15 cellular contexts compared by ENCODE assay signal in genomic region chr4:143076723-143077122, GRCh38.
DNase-seq lines count a peak whose midpoint lies in the region; ATAC-seq, FAIRE-seq and TF ChIP-seq lines count a peak whose summit lies in the region.
"Had no signal": no experiment of that assay in that cellular context is flagged by ENCODE, and none has a peak within 500 bp of the region (broad histone marks: within the 10 kb centered on the region; RNA-seq: fewer than 3 reads in every experiment).

No MANE protein-coding gene starts in this region.

- TF ChIP-seq CTCF in Caco-2 (IDR thresholded peaks at IDR 0.05; ENCODE audit: insufficient read depth in 1 of 2, low read depth in 1 of 2, low read length in 1 of 2, severe bottlenecking in 1 of 2, unreplicated experiment in 1 of 2): no peak

- peaks cover 10% of the 10 kb centered on the region for H3K9me3 Mint-ChIP-seq in Caco-2 (ENCODE audit: unreplicated experiment)

- 15 to 59% (median 30%) methylated on average over 4 of the region's 4 CpGs for WGBS in small intestine, 3 donors

- no peaks in the 10 kb centered on the region for H3K36me3 Mint-ChIP-seq in Caco-2 (ENCODE audit: insufficient read depth, unreplicated experiment)
- H3K36me3 Mint-ChIP-seq: CD14-positive monocyte; CD8-positive, alpha-beta T cell; IgD-negative memory B cell had no signal

- H3K9me3 ChIP-seq in Caco-2 (no peaks in the 10 kb centered on the region), small intestine (ENCODE audit: control insufficient read depth, low read depth) (no peaks in the 10 kb centered on the region)

- H3K27ac ChIP-seq in small intestine (ENCODE audit: low read depth in 1 of 2, low read length in 1 of 2): no peak overlapping the region
- H3K27ac ChIP-seq: 22Rv1 had no signal

- H3K4me3 ChIP-seq in Caco-2 (ENCODE audit: low read depth, low read length): no peak overlapping the region
- H3K4me3 ChIP-seq in small intestine (ENCODE audit: low read depth in 1 of 2, low read length in 2 of 2): no peak overlapping the region

- intact Hi-C loops in Caco-2 (cut with micrococcal nuclease; ENCODE audit: unreplicated experiment) (loop anchor here (1.0 kb wide), 1 partner anchor 19 kb away; no protein-coding TSS in a partner anchor), head of caudate nucleus (cut with DNase I) (no loop called here)

- BruUV-seq in Caco-2 (replicated peaks; lab: Mats Ljungman, UMichigan): no TSS peak

- peak overlapping the region; percentile 60 for H3K4me3 Mint-ChIP-seq in Caco-2 (ENCODE audit: unreplicated experiment)
- H3K4me3 Mint-ChIP-seq: CD14-positive monocyte; CD8-positive, alpha-beta T cell; IgD-negative memory B cell had no signal

- DNase-seq in Caco-2 (peak; percentile 53 to 69), iPS DF 19.7 (ENCODE audit: low read depth, low spot score) (peak; percentile 7), small intestine (peak; percentile 88), head of caudate nucleus (no peak)
- no peak for DNase-seq in NK-92 treated with Interleukin-12 subunit alpha and Interleukin-12 subunit beta, amount 100 ng/mL, for 24 hours (lab: John Stamatoyannopoulos, UW)
- DNase-seq: CD8-positive, alpha-beta T cell; COR-L47; DND-41; GDM1; H7 had no signal

- no peaks in the 10 kb centered on the region for H3K36me3 ChIP-seq in Caco-2 (ENCODE audit: control insufficient read depth, insufficient read depth, low read length)
- H3K36me3 ChIP-seq in small intestine (ENCODE audit: control insufficient read depth in 2 of 2, insufficient read depth in 2 of 2, low read length in 2 of 2): no peaks in the 10 kb centered on the region

- peaks cover 14% of the 10 kb centered on the region for H3K4me1 Mint-ChIP-seq in Caco-2 (ENCODE audit: low read depth, unreplicated experiment)
- H3K4me1 Mint-ChIP-seq: CD14-positive monocyte, IgD-negative memory B cell had no signal

- ATAC-seq in GM21737 (IDR thresholded peaks at IDR 0.05; ENCODE audit: unreplicated experiment): no peak
- ATAC-seq: CD8-positive, alpha-beta T cell had no signal

- H3K4me1 ChIP-seq in Caco-2 (peaks cover 18% of the 10 kb centered on the region), small intestine (ENCODE audit: control insufficient read depth in 2 of 2, insufficient read depth in 1 of 2, low read depth in 1 of 2, low read length in 1 of 2) (no peaks in the 10 kb centered on the region)

- H3K27me3 ChIP-seq in Caco-2 (replicated peaks; ENCODE audit: control insufficient read depth, insufficient read depth, low read length): no peaks in the 10 kb centered on the region
- H3K27me3 ChIP-seq in small intestine (ENCODE audit: control insufficient read depth in 2 of 2, insufficient read depth in 2 of 2, low read length in 2 of 2): no peaks in the 10 kb centered on the region

- peak; percentile 75 for FAIRE-seq in colon (lab: Jason Lieb, UNC)
- FAIRE-seq in small intestine (lab: Jason Lieb, UNC): no peak

- no peaks in the 10 kb centered on the region for H3K27me3 Mint-ChIP-seq in Caco-2 (ENCODE audit: insufficient read depth, unreplicated experiment)
- H3K27me3 Mint-ChIP-seq: IgD-negative memory B cell had no signal

- POLR2A ChIA-PET in Caco-2 (lab: Charles Lee): no interaction called here

- CTCF ChIA-PET in Caco-2 (lab: Charles Lee): interaction anchor here (1.3 kb wide), 1 partner anchor 91 kb away, joined by 3 read pairs; no protein-coding TSS in a partner anchor

- no peak overlapping the region for H3K27ac Mint-ChIP-seq in Caco-2 (ENCODE audit: unreplicated experiment)
- H3K27ac Mint-ChIP-seq: CD14-positive monocyte; CD8-positive, alpha-beta T cell; IgD-negative memory B cell had no signal

Comparison
In these comparisons a context has a peak if more than half of its experiments do, and no peak if none do; other contexts are left out.
1. DNase-seq: peak in Caco-2 (2 of 2), iPS DF 19.7 (single experiment) and small intestine (single experiment); none in NK-92 treated with Interleukin-12 subunit alpha and Interleukin-12 subunit beta, amount 100 ng/mL, for 24 hours (single experiment) and head of caudate nucleus (0 of 42).